In the genomic region with DNA sequence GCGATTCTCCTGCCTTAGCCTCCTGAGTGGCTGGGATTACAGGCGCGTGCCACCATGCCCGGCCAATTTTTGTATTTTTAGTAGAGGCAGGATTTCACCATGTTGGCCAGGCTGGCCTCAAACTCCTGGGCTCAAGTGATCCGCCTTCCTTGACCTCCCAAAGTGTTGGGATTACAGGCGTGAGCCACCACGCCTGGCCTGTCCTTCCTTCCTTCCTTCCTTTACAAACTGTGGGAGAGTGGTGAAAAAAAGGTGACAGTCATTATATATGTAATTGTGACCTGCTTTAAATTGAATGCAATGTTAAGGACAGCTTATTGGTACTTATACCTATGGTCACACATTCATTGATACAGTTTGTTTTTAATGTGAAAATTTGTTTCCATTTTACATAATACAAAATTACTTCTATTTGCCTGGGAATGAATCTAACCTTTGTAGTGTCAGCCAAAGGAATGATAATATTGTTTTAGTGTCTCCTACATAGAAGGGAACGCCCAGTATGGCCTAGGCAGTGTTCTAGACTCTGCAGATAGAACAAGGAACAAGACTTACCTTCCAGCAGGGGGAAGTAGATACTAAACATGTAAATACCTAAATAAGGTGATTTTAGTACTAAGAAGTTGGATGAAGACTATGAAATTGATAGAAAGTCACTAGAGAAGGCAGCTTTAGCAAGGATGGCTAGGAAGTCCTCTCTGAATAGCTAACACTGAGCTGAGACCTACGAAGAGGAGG, we compare ENCODE assay signal across 3 cellular contexts.
TF ChIP-seq lines count a peak whose summit lies in the region.

No MANE protein-coding gene starts in this region.

TF ChIP-seq in A549, 52 proteins besides CTCF, POLR2A, EP300 and RAD21:
- TF ChIP-seq POLR2AphosphoS2 (conservative IDR thresholded peaks at IDR 0.05; ENCODE audit: low read length) (no peak), NFE2L2 (conservative IDR thresholded peaks at IDR 0.05; ENCODE audit: low read length) (no peak), SREBF2 (IDR thresholded peaks at IDR 0.05) (no peak), JUN (IDR thresholded peaks at IDR 0.05) (no peak), CHD4 (IDR thresholded peaks at IDR 0.05; ENCODE audit: borderline replicate concordance) (no peak), MAZ (IDR thresholded peaks at IDR 0.05; ENCODE audit: borderline replicate concordance, low read depth, low read length) (no peak), NPAS2 (CRISPR knock-in tag; IDR thresholded peaks at IDR 0.05; ENCODE audit: borderline replicate concordance) (no peak), FOXS1 (CRISPR knock-in tag; IDR thresholded peaks at IDR 0.05) (no peak), RCOR1 (IDR thresholded peaks at IDR 0.05; ENCODE audit: low read depth, low read length) (no peak), ESRRA (IDR thresholded peaks at IDR 0.05; ENCODE audit: borderline replicate concordance, low read length) (no peak), GATA3 (IDR thresholded peaks at IDR 0.05; ENCODE audit: borderline replicate concordance) (no peak)
- TF ChIP-seq, protein P1, sequence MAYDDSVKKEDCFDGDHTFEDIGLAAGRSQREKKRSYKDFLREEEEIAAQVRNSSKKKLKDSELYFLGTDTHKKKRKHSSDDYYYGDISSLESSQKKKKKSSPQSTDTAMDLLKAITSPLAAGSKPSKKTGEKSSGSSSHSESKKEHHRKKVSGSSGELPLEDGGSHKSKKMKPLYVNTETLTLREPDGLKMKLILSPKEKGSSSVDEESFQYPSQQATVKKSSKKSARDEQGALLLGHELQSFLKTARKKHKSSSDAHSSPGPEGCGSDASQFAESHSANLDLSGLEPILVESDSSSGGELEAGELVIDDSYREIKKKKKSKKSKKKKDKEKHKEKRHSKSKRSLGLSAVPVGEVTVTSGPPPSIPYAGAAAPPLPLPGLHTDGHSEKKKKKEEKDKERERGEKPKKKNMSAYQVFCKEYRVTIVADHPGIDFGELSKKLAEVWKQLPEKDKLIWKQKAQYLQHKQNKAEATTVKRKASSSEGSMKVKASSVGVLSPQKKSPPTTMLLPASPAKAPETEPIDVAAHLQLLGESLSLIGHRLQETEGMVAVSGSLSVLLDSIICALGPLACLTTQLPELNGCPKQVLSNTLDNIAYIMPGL (CRISPR knock-in tag; IDR thresholded peaks at IDR 0.05; ENCODE audit: borderline replicate concordance), result no peak
- TF ChIP-seq, protein P2, sequence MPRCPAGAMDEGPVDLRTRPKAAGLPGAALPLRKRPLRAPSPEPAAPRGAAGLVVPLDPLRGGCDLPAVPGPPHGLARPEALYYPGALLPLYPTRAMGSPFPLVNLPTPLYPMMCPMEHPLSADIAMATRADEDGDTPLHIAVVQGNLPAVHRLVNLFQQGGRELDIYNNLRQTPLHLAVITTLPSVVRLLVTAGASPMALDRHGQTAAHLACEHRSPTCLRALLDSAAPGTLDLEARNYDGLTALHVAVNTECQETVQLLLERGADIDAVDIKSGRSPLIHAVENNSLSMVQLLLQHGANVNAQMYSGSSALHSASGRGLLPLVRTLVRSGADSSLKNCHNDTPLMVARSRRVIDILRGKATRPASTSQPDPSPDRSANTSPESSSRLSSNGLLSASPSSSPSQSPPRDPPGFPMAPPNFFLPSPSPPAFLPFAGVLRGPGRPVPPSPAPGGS (IDR thresholded peaks at IDR 0.05), result no peak
- TF ChIP-seq, protein P3, sequence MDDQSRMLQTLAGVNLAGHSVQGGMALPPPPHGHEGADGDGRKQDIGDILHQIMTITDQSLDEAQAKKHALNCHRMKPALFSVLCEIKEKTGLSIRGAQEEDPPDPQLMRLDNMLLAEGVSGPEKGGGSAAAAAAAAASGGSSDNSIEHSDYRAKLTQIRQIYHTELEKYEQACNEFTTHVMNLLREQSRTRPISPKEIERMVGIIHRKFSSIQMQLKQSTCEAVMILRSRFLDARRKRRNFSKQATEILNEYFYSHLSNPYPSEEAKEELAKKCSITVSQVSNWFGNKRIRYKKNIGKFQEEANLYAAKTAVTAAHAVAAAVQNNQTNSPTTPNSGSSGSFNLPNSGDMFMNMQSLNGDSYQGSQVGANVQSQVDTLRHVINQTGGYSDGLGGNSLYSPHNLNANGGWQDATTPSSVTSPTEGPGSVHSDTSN (IDR thresholded peaks at IDR 0.05), result no peak

TF ChIP-seq in HCT116, 20 proteins besides CTCF, POLR2A, EP300 and RAD21 (continues in another document):
- TF ChIP-seq, protein P4, sequence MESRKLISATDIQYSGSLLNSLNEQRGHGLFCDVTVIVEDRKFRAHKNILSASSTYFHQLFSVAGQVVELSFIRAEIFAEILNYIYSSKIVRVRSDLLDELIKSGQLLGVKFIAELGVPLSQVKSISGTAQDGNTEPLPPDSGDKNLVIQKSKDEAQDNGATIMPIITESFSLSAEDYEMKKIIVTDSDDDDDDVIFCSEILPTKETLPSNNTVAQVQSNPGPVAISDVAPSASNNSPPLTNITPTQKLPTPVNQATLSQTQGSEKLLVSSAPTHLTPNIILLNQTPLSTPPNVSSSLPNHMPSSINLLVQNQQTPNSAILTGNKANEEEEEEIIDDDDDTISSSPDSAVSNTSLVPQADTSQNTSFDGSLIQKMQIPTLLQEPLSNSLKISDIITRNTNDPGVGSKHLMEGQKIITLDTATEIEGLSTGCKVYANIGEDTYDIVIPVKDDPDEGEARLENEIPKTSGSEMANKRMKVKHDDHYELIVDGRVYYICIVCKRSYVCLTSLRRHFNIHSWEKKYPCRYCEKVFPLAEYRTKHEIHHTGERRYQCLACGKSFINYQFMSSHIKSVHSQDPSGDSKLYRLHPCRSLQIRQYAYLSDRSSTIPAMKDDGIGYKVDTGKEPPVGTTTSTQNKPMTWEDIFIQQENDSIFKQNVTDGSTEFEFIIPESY (IDR thresholded peaks at IDR 0.05; ENCODE audit: extremely low read depth, insufficient replicate concordance, low read length), result no peak
- TF ChIP-seq CBX3 (IDR thresholded peaks at IDR 0.05; ENCODE audit: low read depth), result no peak
- TF ChIP-seq, protein P5, sequence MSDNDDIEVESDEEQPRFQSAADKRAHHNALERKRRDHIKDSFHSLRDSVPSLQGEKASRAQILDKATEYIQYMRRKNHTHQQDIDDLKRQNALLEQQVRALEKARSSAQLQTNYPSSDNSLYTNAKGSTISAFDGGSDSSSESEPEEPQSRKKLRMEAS (IDR thresholded peaks at IDR 0.05), result no peak
- TF ChIP-seq JUND (IDR thresholded peaks at IDR 0.05), result no peak
- TF ChIP-seq, protein P6, sequence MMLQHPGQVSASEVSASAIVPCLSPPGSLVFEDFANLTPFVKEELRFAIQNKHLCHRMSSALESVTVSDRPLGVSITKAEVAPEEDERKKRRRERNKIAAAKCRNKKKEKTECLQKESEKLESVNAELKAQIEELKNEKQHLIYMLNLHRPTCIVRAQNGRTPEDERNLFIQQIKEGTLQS (IDR thresholded peaks at IDR 0.05), result no peak
- TF ChIP-seq ZNF274 (IDR thresholded peaks at IDR 0.05; ENCODE audit: low read depth, low read length), result no peak
- no peak for TF ChIP-seq ELF1 (IDR thresholded peaks at IDR 0.05; ENCODE audit: borderline replicate concordance, low read depth)
- TF ChIP-seq POLR2AphosphoS5 (IDR thresholded peaks at IDR 0.05; ENCODE audit: low read depth, low read length), result no peak
- no peak for TF ChIP-seq SP1 (IDR thresholded peaks at IDR 0.05; ENCODE audit: low read depth)
- no peak for TF ChIP-seq ZFX (IDR thresholded peaks at IDR 0.05)
- no peak for TF ChIP-seq EZH2 (IDR thresholded peaks at IDR 0.05)
- no peak for TF ChIP-seq EZH2phosphoT487 (IDR thresholded peaks at IDR 0.05; ENCODE audit: borderline replicate concordance)
- TF ChIP-seq CEBPB (IDR thresholded peaks at IDR 0.05; ENCODE audit: low read depth), result no peak
- no peak for TF ChIP-seq EGR1 (IDR thresholded peaks at IDR 0.05; ENCODE audit: low read depth)
- no peak for TF ChIP-seq SIN3A (IDR thresholded peaks at IDR 0.05; ENCODE audit: low read depth)
- TF ChIP-seq SRF (IDR thresholded peaks at IDR 0.05; ENCODE audit: low read depth), result no peak
- no peak for TF ChIP-seq TCF7L2 (IDR thresholded peaks at IDR 0.05; ENCODE audit: borderline replicate concordance, extremely low read depth, insufficient read depth, insufficient read length)
- TF ChIP-seq, protein P7, sequence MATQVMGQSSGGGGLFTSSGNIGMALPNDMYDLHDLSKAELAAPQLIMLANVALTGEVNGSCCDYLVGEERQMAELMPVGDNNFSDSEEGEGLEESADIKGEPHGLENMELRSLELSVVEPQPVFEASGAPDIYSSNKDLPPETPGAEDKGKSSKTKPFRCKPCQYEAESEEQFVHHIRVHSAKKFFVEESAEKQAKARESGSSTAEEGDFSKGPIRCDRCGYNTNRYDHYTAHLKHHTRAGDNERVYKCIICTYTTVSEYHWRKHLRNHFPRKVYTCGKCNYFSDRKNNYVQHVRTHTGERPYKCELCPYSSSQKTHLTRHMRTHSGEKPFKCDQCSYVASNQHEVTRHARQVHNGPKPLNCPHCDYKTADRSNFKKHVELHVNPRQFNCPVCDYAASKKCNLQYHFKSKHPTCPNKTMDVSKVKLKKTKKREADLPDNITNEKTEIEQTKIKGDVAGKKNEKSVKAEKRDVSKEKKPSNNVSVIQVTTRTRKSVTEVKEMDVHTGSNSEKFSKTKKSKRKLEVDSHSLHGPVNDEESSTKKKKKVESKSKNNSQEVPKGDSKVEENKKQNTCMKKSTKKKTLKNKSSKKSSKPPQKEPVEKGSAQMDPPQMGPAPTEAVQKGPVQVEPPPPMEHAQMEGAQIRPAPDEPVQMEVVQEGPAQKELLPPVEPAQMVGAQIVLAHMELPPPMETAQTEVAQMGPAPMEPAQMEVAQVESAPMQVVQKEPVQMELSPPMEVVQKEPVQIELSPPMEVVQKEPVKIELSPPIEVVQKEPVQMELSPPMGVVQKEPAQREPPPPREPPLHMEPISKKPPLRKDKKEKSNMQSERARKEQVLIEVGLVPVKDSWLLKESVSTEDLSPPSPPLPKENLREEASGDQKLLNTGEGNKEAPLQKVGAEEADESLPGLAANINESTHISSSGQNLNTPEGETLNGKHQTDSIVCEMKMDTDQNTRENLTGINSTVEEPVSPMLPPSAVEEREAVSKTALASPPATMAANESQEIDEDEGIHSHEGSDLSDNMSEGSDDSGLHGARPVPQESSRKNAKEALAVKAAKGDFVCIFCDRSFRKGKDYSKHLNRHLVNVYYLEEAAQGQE (IDR thresholded peaks at IDR 0.05; ENCODE audit: low read depth), result no peak
- TF ChIP-seq YY1 (IDR thresholded peaks at IDR 0.05; ENCODE audit: extremely low read depth, insufficient replicate concordance, low read depth, low read length), result no peak

TF ChIP-seq in GM12878, 131 proteins besides CTCF, POLR2A, EP300 and RAD21 (continues in another document):
- TF ChIP-seq PML (IDR thresholded peaks at IDR 0.05; ENCODE audit: low read length), result no peak
- TF ChIP-seq MYB (IDR thresholded peaks at IDR 0.05; ENCODE audit: borderline replicate concordance, low read depth, low read length), result no peak
- TF ChIP-seq, protein P8, sequence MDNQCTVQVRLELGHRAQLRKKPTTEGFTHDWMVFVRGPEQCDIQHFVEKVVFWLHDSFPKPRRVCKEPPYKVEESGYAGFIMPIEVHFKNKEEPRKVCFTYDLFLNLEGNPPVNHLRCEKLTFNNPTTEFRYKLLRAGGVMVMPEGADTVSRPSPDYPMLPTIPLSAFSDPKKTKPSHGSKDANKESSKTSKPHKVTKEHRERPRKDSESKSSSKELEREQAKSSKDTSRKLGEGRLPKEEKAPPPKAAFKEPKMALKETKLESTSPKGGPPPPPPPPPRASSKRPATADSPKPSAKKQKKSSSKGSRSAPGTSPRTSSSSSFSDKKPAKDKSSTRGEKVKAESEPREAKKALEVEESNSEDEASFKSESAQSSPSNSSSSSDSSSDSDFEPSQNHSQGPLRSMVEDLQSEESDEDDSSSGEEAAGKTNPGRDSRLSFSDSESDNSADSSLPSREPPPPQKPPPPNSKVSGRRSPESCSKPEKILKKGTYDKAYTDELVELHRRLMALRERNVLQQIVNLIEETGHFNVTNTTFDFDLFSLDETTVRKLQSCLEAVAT (IDR thresholded peaks at IDR 0.05), result no peak
- TF ChIP-seq, protein P5 (IDR thresholded peaks at IDR 0.05; ENCODE audit: low read depth, low read length), result no peak
- no peak for TF ChIP-seq MEF2A (IDR thresholded peaks at IDR 0.05; ENCODE audit: insufficient read depth, low read depth, low read length)
- no peak for TF ChIP-seq ZSCAN29 (IDR thresholded peaks at IDR 0.05)
- TF ChIP-seq STAT1 (conservative IDR thresholded peaks at IDR 0.05), result no peak
- TF ChIP-seq, protein P9, sequence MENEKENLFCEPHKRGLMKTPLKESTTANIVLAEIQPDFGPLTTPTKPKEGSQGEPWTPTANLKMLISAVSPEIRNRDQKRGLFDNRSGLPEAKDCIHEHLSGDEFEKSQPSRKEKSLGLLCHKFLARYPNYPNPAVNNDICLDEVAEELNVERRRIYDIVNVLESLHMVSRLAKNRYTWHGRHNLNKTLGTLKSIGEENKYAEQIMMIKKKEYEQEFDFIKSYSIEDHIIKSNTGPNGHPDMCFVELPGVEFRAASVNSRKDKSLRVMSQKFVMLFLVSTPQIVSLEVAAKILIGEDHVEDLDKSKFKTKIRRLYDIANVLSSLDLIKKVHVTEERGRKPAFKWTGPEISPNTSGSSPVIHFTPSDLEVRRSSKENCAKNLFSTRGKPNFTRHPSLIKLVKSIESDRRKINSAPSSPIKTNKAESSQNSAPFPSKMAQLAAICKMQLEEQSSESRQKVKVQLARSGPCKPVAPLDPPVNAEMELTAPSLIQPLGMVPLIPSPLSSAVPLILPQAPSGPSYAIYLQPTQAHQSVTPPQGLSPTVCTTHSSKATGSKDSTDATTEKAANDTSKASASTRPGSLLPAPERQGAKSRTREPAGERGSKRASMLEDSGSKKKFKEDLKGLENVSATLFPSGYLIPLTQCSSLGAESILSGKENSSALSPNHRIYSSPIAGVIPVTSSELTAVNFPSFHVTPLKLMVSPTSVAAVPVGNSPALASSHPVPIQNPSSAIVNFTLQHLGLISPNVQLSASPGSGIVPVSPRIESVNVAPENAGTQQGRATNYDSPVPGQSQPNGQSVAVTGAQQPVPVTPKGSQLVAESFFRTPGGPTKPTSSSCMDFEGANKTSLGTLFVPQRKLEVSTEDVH (IDR thresholded peaks at IDR 0.05; ENCODE audit: low read depth, partially characterized antibody), result no peak
- no peak for TF ChIP-seq YBX1 (IDR thresholded peaks at IDR 0.05)
- no peak for TF ChIP-seq LARP7 (IDR thresholded peaks at IDR 0.05)
- TF ChIP-seq MXI1 (IDR thresholded peaks at IDR 0.05; ENCODE audit: low read depth, low read length), result no peak
- no peak for TF ChIP-seq SPI1 (IDR thresholded peaks at IDR 0.05; ENCODE audit: borderline replicate concordance, insufficient read depth, low read depth, low read length)
- no peak for TF ChIP-seq ZNF24 (IDR thresholded peaks at IDR 0.05)
- TF ChIP-seq JUNB (IDR thresholded peaks at IDR 0.05), result no peak
- TF ChIP-seq, protein P10, sequence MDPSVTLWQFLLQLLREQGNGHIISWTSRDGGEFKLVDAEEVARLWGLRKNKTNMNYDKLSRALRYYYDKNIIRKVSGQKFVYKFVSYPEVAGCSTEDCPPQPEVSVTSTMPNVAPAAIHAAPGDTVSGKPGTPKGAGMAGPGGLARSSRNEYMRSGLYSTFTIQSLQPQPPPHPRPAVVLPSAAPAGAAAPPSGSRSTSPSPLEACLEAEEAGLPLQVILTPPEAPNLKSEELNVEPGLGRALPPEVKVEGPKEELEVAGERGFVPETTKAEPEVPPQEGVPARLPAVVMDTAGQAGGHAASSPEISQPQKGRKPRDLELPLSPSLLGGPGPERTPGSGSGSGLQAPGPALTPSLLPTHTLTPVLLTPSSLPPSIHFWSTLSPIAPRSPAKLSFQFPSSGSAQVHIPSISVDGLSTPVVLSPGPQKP (IDR thresholded peaks at IDR 0.05; ENCODE audit: low read depth, low read length), result no peak
- TF ChIP-seq, protein P11, sequence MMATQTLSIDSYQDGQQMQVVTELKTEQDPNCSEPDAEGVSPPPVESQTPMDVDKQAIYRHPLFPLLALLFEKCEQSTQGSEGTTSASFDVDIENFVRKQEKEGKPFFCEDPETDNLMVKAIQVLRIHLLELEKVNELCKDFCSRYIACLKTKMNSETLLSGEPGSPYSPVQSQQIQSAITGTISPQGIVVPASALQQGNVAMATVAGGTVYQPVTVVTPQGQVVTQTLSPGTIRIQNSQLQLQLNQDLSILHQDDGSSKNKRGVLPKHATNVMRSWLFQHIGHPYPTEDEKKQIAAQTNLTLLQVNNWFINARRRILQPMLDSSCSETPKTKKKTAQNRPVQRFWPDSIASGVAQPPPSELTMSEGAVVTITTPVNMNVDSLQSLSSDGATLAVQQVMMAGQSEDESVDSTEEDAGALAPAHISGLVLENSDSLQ (IDR thresholded peaks at IDR 0.05), result no peak
